Comparison of ENCODE assay signal across 12 cellular contexts in the genomic region with DNA sequence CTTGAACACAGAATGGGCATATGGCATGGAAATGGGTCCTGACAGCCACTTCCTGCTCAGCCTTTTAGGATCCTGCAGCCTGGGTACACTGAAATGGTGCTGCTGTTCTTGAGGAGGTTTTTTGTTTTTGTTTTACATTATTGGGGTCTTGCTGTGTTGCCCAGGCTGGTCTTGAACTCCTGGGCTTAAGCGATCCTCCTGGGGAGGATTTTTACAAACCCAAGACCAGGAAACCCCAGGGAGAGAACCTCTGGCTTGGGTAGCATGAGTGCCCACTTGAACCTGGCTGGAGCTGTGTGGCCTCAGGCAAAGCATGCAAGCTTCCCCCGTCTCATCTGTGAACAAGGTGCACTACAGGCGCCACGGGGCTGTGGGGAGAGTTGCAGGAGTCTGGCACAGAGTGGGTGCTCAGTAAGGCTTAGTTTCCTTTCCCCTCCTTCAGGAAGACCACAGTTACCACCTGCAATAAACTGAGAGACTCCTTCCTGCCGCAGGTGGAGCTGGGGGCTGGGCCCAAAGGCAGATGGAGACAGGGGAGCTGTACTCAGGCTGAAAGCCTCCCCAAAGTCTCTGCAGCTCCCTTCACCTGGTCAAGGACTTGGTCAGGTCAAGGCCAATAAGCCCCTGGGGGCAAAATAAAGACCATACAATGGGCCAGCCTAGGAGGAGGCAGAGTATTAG. TPM values are rescaled to one million over a fixed set of nuclear protein-coding genes. Genes with fewer than 3 reads are reported as not detected.
A peak's percentile ranks its signal among the peaks of the same experiment; 100 is the strongest.
DNase-seq lines count a peak whose midpoint lies in the region; ATAC-seq lines count a peak whose summit lies in the region.
"Had no signal": no experiment of that assay in that cellular context is flagged by ENCODE, and none has a peak within 500 bp of the region (broad histone marks: within the 10 kb centered on the region; RNA-seq: fewer than 3 reads in every experiment).

No MANE protein-coding gene starts in this region.

- peaks cover 62% of the 10 kb centered on the region for H3K36me3 Mint-ChIP-seq in activated T-helper 17 cell treated with anti-CD3 and anti-CD28 coated beads, Interleukin-2, amount 50 U/mL, for 72 hours (ENCODE audit: low read depth)
- H3K36me3 Mint-ChIP-seq in stimulated activated effector memory CD8-positive, alpha-beta T cell treated with anti-CD3 and anti-CD28 coated beads, Interleukin-12 subunit alpha, Interleukin-12 subunit beta, amount 100 ng/mL, for 72 hours = peaks cover 58% of the 10 kb centered on the region

- no peaks in the 10 kb centered on the region for H3K27me3 ChIP-seq in neuronal stem cell (ENCODE audit: control insufficient read depth in 3 of 3, insufficient read depth in 3 of 3, low read depth in 1 of 3, low read length in 3 of 3)
- H3K27me3 ChIP-seq: right atrium auricular region had no signal

- no peak overlapping the region for H3K23ac ChIP-seq in neuronal stem cell (ENCODE audit: low read depth, low read length, poor library complexity)

- H3K36me3 ChIP-seq in neuronal stem cell (replicated peaks in 1 of 2; ENCODE audit: control insufficient read depth in 2 of 2, insufficient read depth in 2 of 2, low read length in 2 of 2) = no peaks in the 10 kb centered on the region
- H3K36me3 ChIP-seq: right atrium auricular region had no signal

- H2AK5ac ChIP-seq in neuronal stem cell (ENCODE audit: low read depth, low read length) = peak overlapping the region; percentile 30

- H2BK5ac ChIP-seq in neuronal stem cell (ENCODE audit: low read length) = no peak overlapping the region

- no peak overlapping the region for H2AFZ ChIP-seq in neuronal stem cell (ENCODE audit: low read length)

- H3K4me1 Mint-ChIP-seq in activated T-helper 17 cell treated with anti-CD3 and anti-CD28 coated beads, Interleukin-2, amount 50 U/mL, for 72 hours = peaks cover 15% of the 10 kb centered on the region
- peaks cover 57% of the 10 kb centered on the region for H3K4me1 Mint-ChIP-seq in stimulated activated effector memory CD8-positive, alpha-beta T cell treated with anti-CD3 and anti-CD28 coated beads, Interleukin-12 subunit alpha, Interleukin-12 subunit beta, amount 100 ng/mL, for 72 hours

- H2BK12ac ChIP-seq in neuronal stem cell (ENCODE audit: low read length) = peak overlapping the region; percentile 73

- DNase-seq in neuronal stem cell (ENCODE audit: low spot score) = no peak
- peak; percentile 52 to 80 for DNase-seq in stimulated activated effector memory CD8-positive, alpha-beta T cell treated with anti-CD3 and anti-CD28 coated beads, Interleukin-12 subunit alpha, Interleukin-12 subunit beta, amount 100 ng/mL, for 72 hours (ENCODE audit: low spot score in 2 of 2)
- DNase-seq in ecto neural progenitor cell (ENCODE audit: low spot score) = no peak
- no peak for DNase-seq in glomerular visceral epithelial cell (ENCODE audit: extremely low spot score)
- DNase-seq: islet precursor cell, NCI-H446 had no signal

- peak; percentile 75 for ATAC-seq in activated CD4-positive, CD25-positive, alpha-beta regulatory T cell treated with anti-CD3 and anti-CD28 coated beads, Interleukin-2, amount 50 U/mL, for 24 hours
- ATAC-seq in activated T-helper 17 cell treated with anti-CD3 and anti-CD28 coated beads, Interleukin-2, amount 50 U/mL, for 72 hours (replicated peaks) = peak; percentile 72
- peak; percentile 77 for ATAC-seq in stimulated activated effector memory CD8-positive, alpha-beta T cell treated with anti-CD3 and anti-CD28 coated beads, Interleukin-12 subunit alpha, Interleukin-12 subunit beta, amount 100 ng/mL, for 72 hours
- no peak for ATAC-seq in HG03432 (IDR thresholded peaks at IDR 0.05; ENCODE audit: unreplicated experiment)
- ATAC-seq in HG02938 (IDR thresholded peaks at IDR 0.05; ENCODE audit: unreplicated experiment) = no peak

- no peak overlapping the region for H2BK120ac ChIP-seq in neuronal stem cell (ENCODE audit: low read depth, low read length)

- H4K8ac ChIP-seq in neuronal stem cell (ENCODE audit: low read depth, low read length) = no peak overlapping the region

- no peak overlapping the region for H4K91ac ChIP-seq in neuronal stem cell (ENCODE audit: low read depth, low read length, poor library complexity)

- no peak overlapping the region for H3K4ac ChIP-seq in neuronal stem cell (ENCODE audit: low read length)

- H3K9me3 ChIP-seq in neuronal stem cell (replicated peaks in 1 of 2; ENCODE audit: control insufficient read depth in 2 of 2, insufficient read depth in 1 of 2, low read depth in 1 of 2, low read length in 2 of 2) = no peaks in the 10 kb centered on the region
- H3K9me3 ChIP-seq: right atrium auricular region had no signal

- H3K4me3 ChIP-seq in neuronal stem cell (ENCODE audit: low read length in 2 of 2) = no peak overlapping the region
- H3K4me3 ChIP-seq: right atrium auricular region had no signal

- H3K4me3 Mint-ChIP-seq in activated T-helper 17 cell treated with anti-CD3 and anti-CD28 coated beads, Interleukin-2, amount 50 U/mL, for 72 hours = peak overlapping the region; percentile 98
- H3K4me3 Mint-ChIP-seq in stimulated activated effector memory CD8-positive, alpha-beta T cell treated with anti-CD3 and anti-CD28 coated beads, Interleukin-12 subunit alpha, Interleukin-12 subunit beta, amount 100 ng/mL, for 72 hours = peak overlapping the region; percentile 94

- peak overlapping the region; percentile 98 for H3K27ac Mint-ChIP-seq in activated T-helper 17 cell treated with anti-CD3 and anti-CD28 coated beads, Interleukin-2, amount 50 U/mL, for 72 hours
- peak overlapping the region; percentile 99 for H3K27ac Mint-ChIP-seq in stimulated activated effector memory CD8-positive, alpha-beta T cell treated with anti-CD3 and anti-CD28 coated beads, Interleukin-12 subunit alpha, Interleukin-12 subunit beta, amount 100 ng/mL, for 72 hours

- H3K4me2 ChIP-seq in neuronal stem cell (ENCODE audit: insufficient read depth, low read length, poor library complexity, severe bottlenecking) = no peak overlapping the region

- peak overlapping the region; percentile 70 for H2BK15ac ChIP-seq in neuronal stem cell (ENCODE audit: low read length)

- no peaks in the 10 kb centered on the region for H3K9me3 Mint-ChIP-seq in activated T-helper 17 cell treated with anti-CD3 and anti-CD28 coated beads, Interleukin-2, amount 50 U/mL, for 72 hours
- no peaks in the 10 kb centered on the region for H3K9me3 Mint-ChIP-seq in stimulated activated effector memory CD8-positive, alpha-beta T cell treated with anti-CD3 and anti-CD28 coated beads, Interleukin-12 subunit alpha, Interleukin-12 subunit beta, amount 100 ng/mL, for 72 hours

- no peak overlapping the region for H3K27ac ChIP-seq in neuronal stem cell (replicated peaks; ENCODE audit: low read length)
- H3K27ac ChIP-seq: right atrium auricular region, VCaP had no signal

- no CpG with 5 or more reads among the region's 5 CpGs for WGBS in neuronal stem cell (ENCODE audit: extremely low coverage in 2 of 2, insufficient read length in 2 of 2, insufficient replicate concordance in 1 of 2), 2 donors

- H3K14ac ChIP-seq in neuronal stem cell (ENCODE audit: low read length) = peak overlapping the region; percentile 58

- peaks cover 4 to 29% of the 10 kb centered on the region in 2 donors for H3K4me1 ChIP-seq in neuronal stem cell (ENCODE audit: control insufficient read depth in 2 of 2, insufficient read depth in 1 of 2, low read depth in 1 of 2, low read length in 2 of 2)
- H3K4me1 ChIP-seq: right atrium auricular region had no signal

- H3K9ac ChIP-seq in neuronal stem cell (ENCODE audit: low read depth, low read length, poor library complexity) = no peak overlapping the region

- no peak overlapping the region for H3K18ac ChIP-seq in neuronal stem cell (ENCODE audit: low read length)

- no peaks in the 10 kb centered on the region for H3K79me1 ChIP-seq in neuronal stem cell (ENCODE audit: low read depth, low read length)

- H3K27me3 Mint-ChIP-seq in activated T-helper 17 cell treated with anti-CD3 and anti-CD28 coated beads, Interleukin-2, amount 50 U/mL, for 72 hours = no peaks in the 10 kb centered on the region

RNA-seq across cellular contexts. Expression of a gene that starts 1.8 kb away (rescaled TPM):
- 10 to 100 TPM; 42.4 to 43.7 TPM for total RNA-seq in activated T-helper 17 cell treated with anti-CD3 and anti-CD28 coated beads, Interleukin-2, amount 50 U/mL, for 72 hours
- polyA plus RNA-seq in neuronal stem cell (2013, experiment 1 of 2) = 0.10 TPM
- polyA plus RNA-seq in neuronal stem cell (2013, experiment 2 of 2) = 0.08 TPM

RNA-seq across cellular contexts. Expression of a gene that starts 38.6 kb away (rescaled TPM):
- 100 to 1,000 TPM in 1 of 2 donors, 10 to 100 TPM in 1; 60.8 to 186 TPM for total RNA-seq in activated T-helper 17 cell treated with anti-CD3 and anti-CD28 coated beads, Interleukin-2, amount 50 U/mL, for 72 hours
- polyA plus RNA-seq in neuronal stem cell (2013, experiment 1 of 2) = 78.3 TPM
- 76.5 TPM for polyA plus RNA-seq in neuronal stem cell (2013, experiment 2 of 2)

Comparison
In these comparisons a context has a peak if more than half of its experiments do, and no peak if none do; other contexts are left out.
1. ATAC-seq: peak in activated CD4-positive, CD25-positive, alpha-beta regulatory T cell treated with anti-CD3 and anti-CD28 coated beads, Interleukin-2, amount 50 U/mL, for 24 hours (2 of 2), activated T-helper 17 cell treated with anti-CD3 and anti-CD28 coated beads, Interleukin-2, amount 50 U/mL, for 72 hours (single experiment) and stimulated activated effector memory CD8-positive, alpha-beta T cell treated with anti-CD3 and anti-CD28 coated beads, Interleukin-12 subunit alpha, Interleukin-12 subunit beta, amount 100 ng/mL, for 72 hours (single experiment); none in HG03432 (single experiment) and HG02938 (single experiment).
2. DNase-seq: peak in stimulated activated effector memory CD8-positive, alpha-beta T cell treated with anti-CD3 and anti-CD28 coated beads, Interleukin-12 subunit alpha, Interleukin-12 subunit beta, amount 100 ng/mL, for 72 hours (2 of 2); none in neuronal stem cell (single experiment), ecto neural progenitor cell (single experiment) and glomerular visceral epithelial cell (single experiment).